16 cellular contexts compared by ENCODE assay signal in genomic region chr14:100902295-100902694, GRCh38. TPM values are rescaled to one million over a fixed set of nuclear protein-coding genes. Genes with fewer than 3 reads are reported as not detected.
A peak's percentile ranks its signal among the peaks of the same experiment; 100 is the strongest.
DNase-seq lines count a peak whose midpoint lies in the region; ATAC-seq and TF ChIP-seq lines count a peak whose summit lies in the region.
"Had no signal": no experiment of that assay in that cellular context is flagged by ENCODE, and none has a peak within 500 bp of the region (broad histone marks: within the 10 kb centered on the region; RNA-seq: fewer than 3 reads in every experiment).

No MANE protein-coding gene starts in this region.

- H3K9me3 Mint-ChIP-seq in endodermal cell, result no peaks in the 10 kb centered on the region
- H3K9me3 Mint-ChIP-seq: activated CD4-positive, alpha-beta T cell treated with anti-CD3 and anti-CD28 coated beads, Interleukin-2, amount 10 ng/mL, durations not matched to agents 7 days and 5 days; dendritic cell treated with granulocyte-macrophage colony-stimulating factor and Interleukin-4, amounts not matched to agents 40 ng/mL and 50 ng/mL, for 4 days had no signal

- peaks cover 2% of the 10 kb centered on the region for H3K36me3 Mint-ChIP-seq in endodermal cell (ENCODE audit: low read depth)

- TF ChIP-seq POLR2A in sigmoid colon (IDR thresholded peaks at IDR 0.05), result no peak

- H3K9me3 ChIP-seq in endodermal cell (ENCODE audit: control insufficient read depth, low read length) (peaks cover 9% of the 10 kb centered on the region), sigmoid colon (no peaks in the 10 kb centered on the region)
- H3K9me3 ChIP-seq: mucosa of descending colon, SJSA1 had no signal

- ATAC-seq in HG03439 (IDR thresholded peaks at IDR 0.05; ENCODE audit: unreplicated experiment), result no peak
- ATAC-seq: mucosa of descending colon had no signal

- H3K4me1 Mint-ChIP-seq in endodermal cell, result peaks cover 46% of the 10 kb centered on the region
- H3K4me1 Mint-ChIP-seq: activated CD4-positive, alpha-beta T cell treated with anti-CD3 and anti-CD28 coated beads, Interleukin-2, amount 10 ng/mL, durations not matched to agents 7 days and 5 days had no signal

- H3K27ac ChIP-seq in endodermal cell (ENCODE audit: low read depth, low read length) (peak overlapping the region; percentile 68), sigmoid colon (no peak overlapping the region)
- H3K27ac ChIP-seq: BLaER1 treated with 17β-estradiol and CSF1 and Interleukin-3, amounts not matched to agents 10 nM and 100 nM; SJSA1 had no signal

- H3K4me3 ChIP-seq in endodermal cell (ENCODE audit: low read length) (no peak overlapping the region), sigmoid colon (no peak overlapping the region)
- H3K4me3 ChIP-seq: BLaER1 treated with 17β-estradiol and CSF1 and Interleukin-3, amounts not matched to agents 10 nM and 100 nM; mucosa of descending colon; SJSA1 had no signal

- no peak for TF ChIP-seq EP300 in sigmoid colon (IDR thresholded peaks at IDR 0.05)

- no peak overlapping the region for H3K9ac ChIP-seq in endodermal cell (ENCODE audit: extremely low read depth, low read length, poor library complexity, severe bottlenecking)
- H3K9ac ChIP-seq: BLaER1 treated with 17β-estradiol and CSF1 and Interleukin-3, amounts not matched to agents 10 nM and 100 nM had no signal

- DNase-seq in activated effector memory CD4-positive, alpha-beta T cell treated with anti-CD3 and anti-CD28 coated beads, Interleukin-2, amount 50 U/mL, for 16 hours, result peak; percentile 44
- no peak for DNase-seq in activated effector memory CD4-positive, alpha-beta T cell treated with Interleukin-2 at 50 U/mL for 16 hours
- DNase-seq in NCI-H460 (ENCODE audit: extremely low read depth, low read depth) (peak; percentile 13), endodermal cell (peak; percentile 74), sigmoid colon (peak; percentile 19), SW480 (ENCODE audit: low spot score) (no peak), posterior vena cava (ENCODE audit: low spot score) (no peak)
- DNase-seq: activated CD4-positive, alpha-beta T cell treated with anti-CD3 and anti-CD28 coated beads, Interleukin-2, amount 10 ng/mL, durations not matched to agents 7 days and 5 days; activated naive CD4-positive, alpha-beta T cell treated with Interleukin-2 at 50 U/mL for 16 hours; mucosa of descending colon; NCI-H187; small intestine had no signal

- intact Hi-C loops in sigmoid colon (cut with DNase I), result no loop called here
- intact Hi-C loops in posterior vena cava (cut with DNase I), result no loop called here

- H3K4me1 ChIP-seq in endodermal cell (ENCODE audit: control insufficient read depth, insufficient read depth, low read length) (peaks cover 18% of the 10 kb centered on the region), sigmoid colon (peaks cover 0 to 30% (median 13%) of the 10 kb centered on the region in 4 donors)
- H3K4me1 ChIP-seq: SJSA1 had no signal

- H3K27ac Mint-ChIP-seq in endodermal cell, result peak overlapping the region; percentile 19
- H3K27ac Mint-ChIP-seq: activated CD4-positive, alpha-beta T cell treated with anti-CD3 and anti-CD28 coated beads, Interleukin-2, amount 10 ng/mL, durations not matched to agents 7 days and 5 days; dendritic cell treated with granulocyte-macrophage colony-stimulating factor and Interleukin-4, amounts not matched to agents 40 ng/mL and 50 ng/mL, for 4 days had no signal

- H3K4me3 Mint-ChIP-seq in endodermal cell, result no peak overlapping the region
- H3K4me3 Mint-ChIP-seq: activated CD4-positive, alpha-beta T cell treated with anti-CD3 and anti-CD28 coated beads, Interleukin-2, amount 10 ng/mL, durations not matched to agents 7 days and 5 days; dendritic cell treated with granulocyte-macrophage colony-stimulating factor and Interleukin-4, amounts not matched to agents 40 ng/mL and 50 ng/mL, for 4 days had no signal

- H3K27me3 Mint-ChIP-seq in endodermal cell (ENCODE audit: insufficient read depth), result peaks cover 45% of the 10 kb centered on the region

- peaks cover 10% of the 10 kb centered on the region for H3K27me3 ChIP-seq in endodermal cell (ENCODE audit: control insufficient read depth, insufficient read depth, low read length, poor library complexity, severe bottlenecking)
- H3K27me3 ChIP-seq in sigmoid colon, result peaks cover 4 to 83% (median 49%) of the 10 kb centered on the region in 3 donors
- H3K27me3 ChIP-seq: SJSA1 had no signal

- H3K36me3 ChIP-seq in endodermal cell (ENCODE audit: control insufficient read depth, insufficient read depth, low read length), result no peaks in the 10 kb centered on the region
- H3K36me3 ChIP-seq in sigmoid colon, result no peaks in the 10 kb centered on the region
- H3K36me3 ChIP-seq: BLaER1 treated with 17β-estradiol and CSF1 and Interleukin-3, amounts not matched to agents 10 nM and 100 nM had no signal

- WGBS in endodermal cell (ENCODE audit: insufficient coverage in 1 of 2, insufficient read length in 1 of 2), 2 experiments, result 59 to 78% methylated on average over 1 to 7 of the region's 7 CpGs
- 71 to 85% methylated on average over 7 of the region's 7 CpGs for WGBS in sigmoid colon, 2 donors

- TF ChIP-seq CTCF in endodermal cell (conservative IDR thresholded peaks at IDR 0.05), result peak; percentile 86
- no peak for TF ChIP-seq CTCF in sigmoid colon (IDR thresholded peaks at IDR 0.05)

RNA-seq across cellular contexts. Expression of gene RTL1, which starts 1.2 kb away (rescaled TPM):
- total RNA-seq in NCI-H460 (2014; rRNA removed; shearing (Covaris generic)), result not detected in 2 replicates
- not detected in 2 replicates for polyA plus RNA-seq in NCI-H460 (2014; cell fraction: nucleus; rRNA removed)
- total RNA-seq in endodermal cell (1 to 10 TPM in 1 of 2 donors, under 1 TPM in 1; 0.86 to 2.0 TPM), sigmoid colon (not detected), posterior vena cava (not detected)
- 0.78 TPM for polyA plus RNA-seq in endodermal cell (2013, experiment 1 of 2)
- polyA plus RNA-seq in endodermal cell (2013, experiment 2 of 2), result 0.87 TPM
- polyA plus RNA-seq in sigmoid colon, result not detected
- total RNA-seq: activated CD4-positive, alpha-beta T cell treated with anti-CD3 and anti-CD28 coated beads, Interleukin-2, amount 10 ng/mL, durations not matched to agents 7 days and 5 days; mucosa of descending colon; SJSA1 had no signal
- polyA plus RNA-seq: small intestine had no signal

Comparison
In these comparisons a context has a peak if more than half of its experiments do, and no peak if none do; other contexts are left out.
1. DNase-seq: peak in activated effector memory CD4-positive, alpha-beta T cell treated with anti-CD3 and anti-CD28 coated beads, Interleukin-2, amount 50 U/mL, for 16 hours (single experiment), NCI-H460 (single experiment), endodermal cell (single experiment) and sigmoid colon (single experiment); none in activated effector memory CD4-positive, alpha-beta T cell treated with Interleukin-2 at 50 U/mL for 16 hours (single experiment), SW480 (single experiment) and posterior vena cava (single experiment).